ENCODE assay signal across 1 cellular context in genomic region chr19:33300016-33300981, GRCh38.
TF ChIP-seq lines count a peak whose summit lies in the region.

No MANE protein-coding gene starts in this region.

TF ChIP-seq in HepG2, 621 proteins besides CTCF, POLR2A, EP300 and RAD21 (continued from another document and continues in another):
- TF ChIP-seq ZNF687 (CRISPR knock-in tag; IDR thresholded peaks at IDR 0.05) (peak; percentile 8), CC2D1A (CRISPR knock-in tag; IDR thresholded peaks at IDR 0.05) (no peak), ZNF746 (CRISPR knock-in tag; IDR thresholded peaks at IDR 0.05) (no peak), ZNF547 (CRISPR knock-in tag; IDR thresholded peaks at IDR 0.05) (no peak; the same call in 1 of the 2 replicates), ZNF644 (CRISPR knock-in tag; IDR thresholded peaks at IDR 0.05; ENCODE audit: low read depth) (no peak), ZNF570 (CRISPR knock-in tag; IDR thresholded peaks at IDR 0.05; ENCODE audit: borderline replicate concordance) (no peak), YEATS2 (CRISPR knock-in tag; IDR thresholded peaks at IDR 0.05; ENCODE audit: borderline replicate concordance) (no peak), ZC3H13 (CRISPR knock-in tag; IDR thresholded peaks at IDR 0.05) (peak; percentile 99), NONO (IDR thresholded peaks at IDR 0.05) (no peak), NONO (CRISPR knock-in tag; conservative IDR thresholded peaks at IDR 0.05) (peak; percentile 46; the same call in 1 of the 2 replicates), SNAPC5 (CRISPR knock-in tag; IDR thresholded peaks at IDR 0.05; ENCODE audit: borderline replicate concordance) (no peak), HNF1A (IDR thresholded peaks at IDR 0.05; ENCODE audit: low read depth) (no peak), HNF1A (CRISPR knock-in tag; IDR thresholded peaks at IDR 0.05; ENCODE audit: borderline replicate concordance) (no peak), GTF3A (CRISPR knock-in tag; conservative IDR thresholded peaks at IDR 0.05) (no peak), PLSCR1 (CRISPR knock-in tag; IDR thresholded peaks at IDR 0.05; ENCODE audit: borderline replicate concordance) (no peak), ZNF550 (CRISPR knock-in tag; IDR thresholded peaks at IDR 0.05; ENCODE audit: borderline replicate concordance) (no peak), ZMYM4 (CRISPR knock-in tag; IDR thresholded peaks at IDR 0.05) (no peak), ZNF512 (CRISPR knock-in tag; IDR thresholded peaks at IDR 0.05) (no peak), SRSF1 (optimal IDR thresholded peaks at IDR 0.05; ENCODE audit: low read depth, low read length) (peak; percentile 69), ZNF44 (CRISPR knock-in tag; IDR thresholded peaks at IDR 0.05) (no peak), ZBTB7A (CRISPR knock-in tag; IDR thresholded peaks at IDR 0.05) (peak; percentile 13; the same call in 1 of the 2 replicates), FOXM1 (CRISPR knock-in tag; IDR thresholded peaks at IDR 0.05) (no peak), ZFX (CRISPR knock-in tag; IDR thresholded peaks at IDR 0.05; ENCODE audit: low read depth) (no peak), EEA1 (CRISPR knock-in tag; IDR thresholded peaks at IDR 0.05; ENCODE audit: borderline replicate concordance) (0 out of 2 replicates have a peak, but pooled peaks have one; percentile 39), CHCHD3 (CRISPR knock-in tag; IDR thresholded peaks at IDR 0.05) (no peak), GTF2F1 (IDR thresholded peaks at IDR 0.05; ENCODE audit: low read length) (no peak), ASH2L (IDR thresholded peaks at IDR 0.05; ENCODE audit: insufficient read length, low read depth, low read length) (peak; percentile 20), PATZ1 (CRISPR knock-in tag; IDR thresholded peaks at IDR 0.05) (peak; percentile 86), MYNN (CRISPR knock-in tag; IDR thresholded peaks at IDR 0.05; ENCODE audit: low read depth) (no peak), ARNTL (CRISPR knock-in tag; IDR thresholded peaks at IDR 0.05) (no peak), ZNF354B (CRISPR knock-in tag; IDR thresholded peaks at IDR 0.05) (no peak), ZNF772 (CRISPR knock-in tag; IDR thresholded peaks at IDR 0.05) (0 out of 2 replicates have a peak, but pooled peaks have one; percentile 6), IRF9 (CRISPR knock-in tag; IDR thresholded peaks at IDR 0.05; ENCODE audit: borderline replicate concordance) (no peak), ZNF780A (CRISPR knock-in tag; IDR thresholded peaks at IDR 0.05) (no peak), ZNF747 (CRISPR knock-in tag; IDR thresholded peaks at IDR 0.05; ENCODE audit: borderline replicate concordance) (no peak), ISX (CRISPR knock-in tag; conservative IDR thresholded peaks at IDR 0.05) (no peak), ZNF280B (CRISPR knock-in tag; IDR thresholded peaks at IDR 0.05; ENCODE audit: borderline replicate concordance) (0 out of 2 replicates have a peak, but pooled peaks have one; percentile 26), POLR2AphosphoS5 (IDR thresholded peaks at IDR 0.05; ENCODE audit: low read depth, low read length) (peak; percentile 38), ZNF891 (CRISPR knock-in tag; IDR thresholded peaks at IDR 0.05) (no peak), THAP8 (CRISPR knock-in tag; IDR thresholded peaks at IDR 0.05; ENCODE audit: borderline replicate concordance) (no peak), KAT8 (CRISPR knock-in tag; IDR thresholded peaks at IDR 0.05) (no peak), TCF7L2 (IDR thresholded peaks at IDR 0.05; ENCODE audit: low read depth, low read length) (no peak), PAXIP1 (CRISPR knock-in tag; conservative IDR thresholded peaks at IDR 0.05) (no peak)
